In genomic region chr14:102196436-102197230, GRCh38 we compare ENCODE assay signal across 1 cellular context.
TF ChIP-seq lines count a peak whose summit lies in the region.

No MANE protein-coding gene starts in this region.

TF ChIP-seq in HepG2, 621 proteins besides CTCF, POLR2A, EP300 and RAD21 (continued from another document):
- TF ChIP-seq FOXP4 (CRISPR knock-in tag; IDR thresholded peaks at IDR 0.05): no peak
- TF ChIP-seq ZNF740 (CRISPR knock-in tag; IDR thresholded peaks at IDR 0.05): no peak
- no peak for TF ChIP-seq CREB1 (IDR thresholded peaks at IDR 0.05)
- TF ChIP-seq CREB1 (CRISPR knock-in tag; IDR thresholded peaks at IDR 0.05): no peak
- no peak for TF ChIP-seq ZNF225 (CRISPR knock-in tag; IDR thresholded peaks at IDR 0.05)
- 0 out of 4 replicates have a peak, but pooled peaks of 1 of the 2 experiments have one; percentile 20 for TF ChIP-seq MAFK (conservative IDR thresholded peaks at IDR 0.05 in 1 of 2, IDR thresholded peaks at IDR 0.05 in 1 of 2; ENCODE audit: low read length in 2 of 2)
- no peak for TF ChIP-seq THAP8 (CRISPR knock-in tag; IDR thresholded peaks at IDR 0.05; ENCODE audit: borderline replicate concordance)
- no peak for TF ChIP-seq PRPF4 (IDR thresholded peaks at IDR 0.05; ENCODE audit: low read depth, low read length, poor library complexity, severe bottlenecking)
- no peak for TF ChIP-seq ZNF614 (CRISPR knock-in tag; IDR thresholded peaks at IDR 0.05; ENCODE audit: borderline replicate concordance)
- TF ChIP-seq, protein P1, sequence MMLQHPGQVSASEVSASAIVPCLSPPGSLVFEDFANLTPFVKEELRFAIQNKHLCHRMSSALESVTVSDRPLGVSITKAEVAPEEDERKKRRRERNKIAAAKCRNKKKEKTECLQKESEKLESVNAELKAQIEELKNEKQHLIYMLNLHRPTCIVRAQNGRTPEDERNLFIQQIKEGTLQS (CRISPR knock-in tag; IDR thresholded peaks at IDR 0.05): no peak
- TF ChIP-seq CENPX (CRISPR knock-in tag; IDR thresholded peaks at IDR 0.05): no peak
- no peak for TF ChIP-seq ZFY (CRISPR knock-in tag; IDR thresholded peaks at IDR 0.05)
